ENCODE assay signal across 2 cellular contexts in the genomic region with DNA sequence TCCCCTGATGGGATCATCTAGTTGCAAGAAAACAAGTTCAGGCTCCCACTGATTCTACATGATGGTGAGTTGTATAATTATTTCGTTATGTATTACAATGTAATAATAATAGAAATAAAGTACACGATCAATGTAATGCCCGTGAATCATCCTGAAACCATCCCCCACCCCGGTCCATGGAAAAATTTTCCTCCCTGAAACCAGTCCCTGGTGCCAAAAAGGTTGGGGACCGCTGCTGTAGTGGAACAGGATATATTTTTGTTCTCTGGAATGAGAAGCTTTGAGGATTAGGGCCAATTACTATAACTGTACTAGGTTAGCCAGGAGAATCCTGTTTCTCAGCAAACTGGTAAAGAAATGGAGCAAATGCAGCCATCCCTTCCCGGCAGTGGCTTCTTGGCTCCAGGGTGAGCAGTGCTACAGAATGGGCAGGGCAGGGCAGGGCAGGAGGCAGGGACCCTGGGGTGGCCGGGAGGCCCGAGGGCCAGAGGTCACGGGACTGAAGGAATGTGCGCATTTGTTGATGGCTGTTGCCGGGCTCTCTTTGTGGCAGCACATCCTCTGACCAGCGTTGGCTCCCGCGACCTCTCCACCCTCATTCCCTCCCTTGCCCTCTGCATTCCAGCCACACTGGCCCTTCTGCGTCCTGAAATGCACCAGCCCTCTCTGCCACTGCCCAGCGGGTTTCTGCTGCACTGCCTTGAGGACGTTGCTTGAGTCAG.
TF ChIP-seq lines count a peak whose summit lies in the region.

No MANE protein-coding gene starts in this region.

TF ChIP-seq in liver, 16 proteins besides CTCF, POLR2A, EP300 and RAD21:
- peak; percentile 11 for TF ChIP-seq NR2F2 (IDR thresholded peaks at IDR 0.05)
- no peak for TF ChIP-seq YY1 (IDR thresholded peaks at IDR 0.05)

TF ChIP-seq in HepG2, 621 proteins besides CTCF, POLR2A, EP300 and RAD21:
- TF ChIP-seq ZNF747 (CRISPR knock-in tag; IDR thresholded peaks at IDR 0.05; ENCODE audit: borderline replicate concordance) = no peak
TF ChIP-seq in HepG2: peak in this region for 0.
